ENCODE assay signal across 1 cellular context in genomic region chr13:41008349-41008980, GRCh38.
TF ChIP-seq lines count a peak whose summit lies in the region.

No MANE protein-coding gene starts in this region.

TF ChIP-seq in GM12878, 131 proteins besides CTCF, POLR2A, EP300 and RAD21 (continued from another document):
- TF ChIP-seq CEBPZ (IDR thresholded peaks at IDR 0.05; ENCODE audit: low read depth, low read length) = no peak
- no peak for TF ChIP-seq RB1 (IDR thresholded peaks at IDR 0.05; ENCODE audit: borderline replicate concordance)
- no peak for TF ChIP-seq TCF12 (IDR thresholded peaks at IDR 0.05; ENCODE audit: low read depth, low read length)
- TF ChIP-seq FOXM1 (IDR thresholded peaks at IDR 0.05; ENCODE audit: low read depth, low read length) = peak; percentile 59; the same call in 1 of the 2 replicates
